In the genomic region with DNA sequence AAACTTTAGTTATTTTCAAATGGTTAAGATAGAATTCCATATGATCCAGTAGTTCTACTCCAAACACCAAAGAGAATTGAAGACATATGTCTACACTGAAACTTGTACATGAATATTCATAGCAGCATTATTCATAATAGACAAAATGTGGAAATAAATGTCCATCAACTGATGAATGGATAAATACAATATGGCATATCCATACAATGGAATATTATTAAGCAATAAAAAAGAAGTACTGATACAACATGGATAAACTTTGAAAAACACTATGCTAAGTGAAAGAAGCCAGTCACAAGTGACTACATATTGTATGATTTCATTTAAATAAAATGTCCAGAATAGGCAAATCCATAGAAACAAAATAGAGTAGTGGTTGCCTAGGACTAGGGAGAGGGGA, we compare ENCODE assay signal across 1 cellular context.
TF ChIP-seq lines count a peak whose summit lies in the region.

No MANE protein-coding gene starts in this region.

TF ChIP-seq in HEK293, 187 proteins besides CTCF, POLR2A, EP300 and RAD21 (continued from another document):
- TF ChIP-seq, protein P1, sequence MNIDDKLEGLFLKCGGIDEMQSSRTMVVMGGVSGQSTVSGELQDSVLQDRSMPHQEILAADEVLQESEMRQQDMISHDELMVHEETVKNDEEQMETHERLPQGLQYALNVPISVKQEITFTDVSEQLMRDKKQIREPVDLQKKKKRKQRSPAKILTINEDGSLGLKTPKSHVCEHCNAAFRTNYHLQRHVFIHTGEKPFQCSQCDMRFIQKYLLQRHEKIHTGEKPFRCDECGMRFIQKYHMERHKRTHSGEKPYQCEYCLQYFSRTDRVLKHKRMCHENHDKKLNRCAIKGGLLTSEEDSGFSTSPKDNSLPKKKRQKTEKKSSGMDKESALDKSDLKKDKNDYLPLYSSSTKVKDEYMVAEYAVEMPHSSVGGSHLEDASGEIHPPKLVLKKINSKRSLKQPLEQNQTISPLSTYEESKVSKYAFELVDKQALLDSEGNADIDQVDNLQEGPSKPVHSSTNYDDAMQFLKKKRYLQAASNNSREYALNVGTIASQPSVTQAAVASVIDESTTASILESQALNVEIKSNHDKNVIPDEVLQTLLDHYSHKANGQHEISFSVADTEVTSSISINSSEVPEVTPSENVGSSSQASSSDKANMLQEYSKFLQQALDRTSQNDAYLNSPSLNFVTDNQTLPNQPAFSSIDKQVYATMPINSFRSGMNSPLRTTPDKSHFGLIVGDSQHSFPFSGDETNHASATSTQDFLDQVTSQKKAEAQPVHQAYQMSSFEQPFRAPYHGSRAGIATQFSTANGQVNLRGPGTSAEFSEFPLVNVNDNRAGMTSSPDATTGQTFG (tag by site-specific recombination; IDR thresholded peaks at IDR 0.05; ENCODE audit: borderline replicate concordance): no peak
- peak; percentile 71 for TF ChIP-seq ZNF10 (tag by site-specific recombination; IDR thresholded peaks at IDR 0.05)
- peak; percentile 71 for TF ChIP-seq ZNF146 (tag by site-specific recombination; IDR thresholded peaks at IDR 0.05)
- TF ChIP-seq ZNF274 (IDR thresholded peaks at IDR 0.05; ENCODE audit: low read length): no peak
- TF ChIP-seq ZNF274 (tag by site-specific recombination; IDR thresholded peaks at IDR 0.05; ENCODE audit: borderline replicate concordance): no peak
- no peak for TF ChIP-seq ZNF792 (tag by site-specific recombination; IDR thresholded peaks at IDR 0.05)
- no peak for TF ChIP-seq ZNF266 (tag by site-specific recombination; IDR thresholded peaks at IDR 0.05; ENCODE audit: low read depth)
- no peak for TF ChIP-seq ZSCAN23 (tag by site-specific recombination; IDR thresholded peaks at IDR 0.05)
